Comparison of ENCODE assay signal across 1 cellular context in genomic region chr17:47946929-47947397, GRCh38.
A peak's percentile ranks its signal among the peaks of the same experiment; 100 is the strongest.
TF ChIP-seq lines count a peak whose summit lies in the region.

No MANE protein-coding gene starts in this region.

TF ChIP-seq in HepG2, 621 proteins besides CTCF, POLR2A, EP300 and RAD21 (continued from another document and continues in another):
- TF ChIP-seq CSRNP1 (CRISPR knock-in tag; IDR thresholded peaks at IDR 0.05): peak; percentile 54; the same call in 1 of the 2 replicates
- TF ChIP-seq ZNF136 (CRISPR knock-in tag; IDR thresholded peaks at IDR 0.05; ENCODE audit: low read depth): no peak
- peak; percentile 99 for TF ChIP-seq HBP1 (CRISPR knock-in tag; IDR thresholded peaks at IDR 0.05; ENCODE audit: low read depth)
- TF ChIP-seq USF2 (IDR thresholded peaks at IDR 0.05; ENCODE audit: low read depth, low read length): peak; percentile 70
- TF ChIP-seq USF2 (CRISPR knock-in tag; IDR thresholded peaks at IDR 0.05; ENCODE audit: borderline replicate concordance): peak; percentile 67; the same call in 1 of the 2 replicates
- TF ChIP-seq ZNF251 (CRISPR knock-in tag; IDR thresholded peaks at IDR 0.05): no peak
- TF ChIP-seq ZBTB26 (CRISPR knock-in tag; IDR thresholded peaks at IDR 0.05; ENCODE audit: borderline replicate concordance): no peak
- TF ChIP-seq MATR3 (CRISPR knock-in tag; IDR thresholded peaks at IDR 0.05): no peak
- TF ChIP-seq ZNF572 (CRISPR knock-in tag; IDR thresholded peaks at IDR 0.05): no peak
- TF ChIP-seq GATAD2A (CRISPR knock-in tag; IDR thresholded peaks at IDR 0.05): peak; percentile 38; the same call in 1 of the 2 replicates
- no peak for TF ChIP-seq ZNF274 (CRISPR knock-in tag; IDR thresholded peaks at IDR 0.05)
- TF ChIP-seq SNAPC5 (CRISPR knock-in tag; IDR thresholded peaks at IDR 0.05; ENCODE audit: borderline replicate concordance): 0 out of 2 replicates have a peak, but pooled peaks have one; percentile 3
- TF ChIP-seq ZC3H13 (CRISPR knock-in tag; IDR thresholded peaks at IDR 0.05): no peak
- no peak for TF ChIP-seq ZFP37 (CRISPR knock-in tag; IDR thresholded peaks at IDR 0.05; ENCODE audit: borderline replicate concordance)
- TF ChIP-seq RNF2 (conservative IDR thresholded peaks at IDR 0.05; ENCODE audit: low read depth): no peak
- TF ChIP-seq NBN (conservative IDR thresholded peaks at IDR 0.05): no peak
- peak; percentile 44; the same call in 1 of the 2 replicates for TF ChIP-seq NFE2L2 (IDR thresholded peaks at IDR 0.05; ENCODE audit: low read length)
- TF ChIP-seq ZNF691 (CRISPR knock-in tag; IDR thresholded peaks at IDR 0.05; ENCODE audit: borderline replicate concordance, low read depth): no peak
- no peak for TF ChIP-seq ZBTB10 (CRISPR knock-in tag; IDR thresholded peaks at IDR 0.05; ENCODE audit: borderline replicate concordance)
- TF ChIP-seq ZNF646 (CRISPR knock-in tag; IDR thresholded peaks at IDR 0.05): no peak
- no peak for TF ChIP-seq ZNF550 (CRISPR knock-in tag; IDR thresholded peaks at IDR 0.05; ENCODE audit: borderline replicate concordance)
- TF ChIP-seq ZNF724P (CRISPR knock-in tag; IDR thresholded peaks at IDR 0.05; ENCODE audit: borderline replicate concordance): no peak
- no peak for TF ChIP-seq CEBPB (IDR thresholded peaks at IDR 0.05; ENCODE audit: borderline replicate concordance, low read depth, low read length)
- TF ChIP-seq ZNF773 (CRISPR knock-in tag; IDR thresholded peaks at IDR 0.05; ENCODE audit: borderline replicate concordance): no peak
- peak; percentile 97 for TF ChIP-seq FOSL2 (CRISPR knock-in tag; IDR thresholded peaks at IDR 0.05)
- no peak for TF ChIP-seq SP5 (CRISPR knock-in tag; IDR thresholded peaks at IDR 0.05; ENCODE audit: borderline replicate concordance, low read depth)
- peak; percentile 54; the same call in 1 of the 2 replicates for TF ChIP-seq ZFX (CRISPR knock-in tag; IDR thresholded peaks at IDR 0.05; ENCODE audit: low read depth)
- no peak for TF ChIP-seq MZF1 (CRISPR knock-in tag; IDR thresholded peaks at IDR 0.05; ENCODE audit: borderline replicate concordance)
- no peak for TF ChIP-seq ZSCAN21 (CRISPR knock-in tag; IDR thresholded peaks at IDR 0.05; ENCODE audit: borderline replicate concordance)
- TF ChIP-seq ZNF792 (CRISPR knock-in tag; IDR thresholded peaks at IDR 0.05): no peak
- no peak for TF ChIP-seq ZNF512 (CRISPR knock-in tag; IDR thresholded peaks at IDR 0.05)
- no peak for TF ChIP-seq ZFP90 (CRISPR knock-in tag; IDR thresholded peaks at IDR 0.05; ENCODE audit: borderline replicate concordance)
- TF ChIP-seq ATF1 (CRISPR knock-in tag; IDR thresholded peaks at IDR 0.05): peak; percentile 37; the same call in 1 of the 2 replicates
- no peak for TF ChIP-seq ZBED4 (CRISPR knock-in tag; IDR thresholded peaks at IDR 0.05; ENCODE audit: borderline replicate concordance)
- 0 out of 2 replicates have a peak, but pooled peaks have one; percentile 24 for TF ChIP-seq SOX5 (CRISPR knock-in tag; IDR thresholded peaks at IDR 0.05; ENCODE audit: borderline replicate concordance)
